In the genomic region with DNA sequence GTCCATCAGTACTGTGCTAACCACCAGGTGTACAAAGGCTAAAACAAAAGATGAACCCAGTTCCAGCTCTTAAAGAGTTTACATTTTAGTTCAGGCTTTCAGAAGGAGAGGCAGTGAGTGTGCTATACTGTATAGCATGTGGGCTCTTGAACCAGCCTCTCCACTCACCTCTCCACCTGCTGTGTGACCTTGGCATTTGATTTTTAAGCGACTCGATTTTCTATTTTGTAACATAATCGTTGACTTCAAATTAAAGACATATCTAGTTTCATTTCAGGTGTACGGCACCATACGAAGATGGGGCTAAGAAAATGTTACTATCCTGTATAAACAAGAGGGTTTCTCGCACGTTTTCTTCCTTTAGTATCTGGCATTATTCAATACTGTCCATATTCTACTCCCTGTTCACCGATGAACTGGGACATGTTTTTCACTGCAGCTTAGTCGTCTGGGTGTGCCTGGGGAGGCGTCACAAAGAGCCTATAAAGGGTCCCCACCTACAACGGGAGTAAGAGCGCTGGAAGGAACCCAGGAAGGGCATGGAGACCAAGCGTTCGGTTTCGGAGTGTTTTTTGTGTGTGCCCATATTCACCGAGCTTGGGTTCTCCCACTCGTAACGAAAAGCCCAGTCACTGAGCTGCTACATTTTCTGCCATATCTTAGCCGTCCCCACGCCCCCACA, we compare ENCODE assay signal across 8 cellular contexts. TPM values are rescaled to one million over a fixed set of nuclear protein-coding genes. Genes with fewer than 3 reads are reported as not detected.
DNase-seq lines count a peak whose midpoint lies in the region; ATAC-seq and TF ChIP-seq lines count a peak whose summit lies in the region.

No MANE protein-coding gene starts in this region.

- H3K4me1 ChIP-seq in left ventricle myocardium inferior = peaks cover 72% of the 10 kb centered on the region
- H3K4me1 ChIP-seq in gastrocnemius medialis = peaks cover 31 to 37% of the 10 kb centered on the region in 2 donors

- ATAC-seq in HG02610 (IDR thresholded peaks at IDR 0.05; ENCODE audit: unreplicated experiment) = peak; percentile 11
- ATAC-seq in activated CD8-positive, alpha-beta T cell treated with anti-CD3 and anti-CD28 coated beads, Interleukin-2, amount 10 ng/mL, durations not matched to agents 7 days and 5 days = peak; percentile 21
- ATAC-seq in gastrocnemius medialis = peak; percentile 45 to 46

- intact Hi-C loops in left ventricle myocardium inferior (cut with micrococcal nuclease) (no loop called here), gastrocnemius medialis (cut with DNase I; ENCODE audit: low total_unique reads) (no loop called here)

- POLR2A ChIA-PET in activated CD8-positive, alpha-beta T cell treated with anti-CD3 and anti-CD28 coated beads, Interleukin-2, amount 10 ng/mL, durations not matched to agents 7 days and 5 days (lab: Charles Lee) = interaction anchor here (1.0 to 2.2 kb wide), 9 partner anchors 8 to 344 kb away, joined by 3 to 33 read pairs (median 5); no protein-coding TSS in a partner anchor

- TF ChIP-seq CTCF in left ventricle myocardium inferior (IDR thresholded peaks at IDR 0.05; ENCODE audit: borderline replicate concordance) = no peak
- no peak for TF ChIP-seq CTCF in gastrocnemius medialis (IDR thresholded peaks at IDR 0.05 in 4 of 5, conservative IDR thresholded peaks at IDR 0.05 in 1 of 5)

- no peaks in the 10 kb centered on the region for H3K27me3 Mint-ChIP-seq in activated CD8-positive, alpha-beta T cell treated with anti-CD3 and anti-CD28 coated beads, Interleukin-2, amount 10 ng/mL, durations not matched to agents 7 days and 5 days (ENCODE audit: low read depth)

- no peaks in the 10 kb centered on the region for H3K9me3 ChIP-seq in left ventricle myocardium inferior (replicated peaks)
- no peaks in the 10 kb centered on the region for H3K9me3 ChIP-seq in gastrocnemius medialis

- H3K27me3 ChIP-seq in left ventricle myocardium inferior (ENCODE audit: low read depth) (no peaks in the 10 kb centered on the region), gastrocnemius medialis (no peaks in the 10 kb centered on the region)

- no peaks in the 10 kb centered on the region for H3K9me3 Mint-ChIP-seq in activated CD8-positive, alpha-beta T cell treated with anti-CD3 and anti-CD28 coated beads, Interleukin-2, amount 10 ng/mL, durations not matched to agents 7 days and 5 days (ENCODE audit: insufficient read depth)

- no peaks in the 10 kb centered on the region for H3K36me3 ChIP-seq in left ventricle myocardium inferior
- H3K36me3 ChIP-seq in gastrocnemius medialis = no peaks in the 10 kb centered on the region

- in situ Hi-C loops in gastrocnemius medialis (cut with MboI; ENCODE audit: low sequenced_read_pairs in 4 of 4) = loop anchor here in 2 of 4 donors (25.0 kb wide), 2 partner anchors 328 to 528 kb away; no protein-coding TSS in a partner anchor

- H3K27ac ChIP-seq in left ventricle myocardium inferior (replicated peaks) = peak overlapping the region; percentile 96
- H3K27ac ChIP-seq in gastrocnemius medialis = peak overlapping the region; percentile 92 to 97 (median 94)

- peak overlapping the region; percentile 90 for H3K4me3 Mint-ChIP-seq in activated CD8-positive, alpha-beta T cell treated with anti-CD3 and anti-CD28 coated beads, Interleukin-2, amount 10 ng/mL, durations not matched to agents 7 days and 5 days

- TF ChIP-seq POLR2A in gastrocnemius medialis (IDR thresholded peaks at IDR 0.05) = no peak

- CTCF ChIA-PET in activated CD8-positive, alpha-beta T cell treated with anti-CD3 and anti-CD28 coated beads, Interleukin-2, amount 10 ng/mL, durations not matched to agents 7 days and 5 days (lab: Charles Lee) = interaction anchor here (0.6 to 1.9 kb wide), 9 partner anchors 8 to 343 kb away, joined by 3 to 19 read pairs (median 3); no protein-coding TSS in a partner anchor

- peak overlapping the region; percentile 96 for H3K27ac Mint-ChIP-seq in activated CD8-positive, alpha-beta T cell treated with anti-CD3 and anti-CD28 coated beads, Interleukin-2, amount 10 ng/mL, durations not matched to agents 7 days and 5 days

- peak overlapping the region; percentile 95 for H3K4me3 ChIP-seq in left ventricle myocardium inferior
- H3K4me3 ChIP-seq in gastrocnemius medialis = peak overlapping the region; percentile 78 to 100 (median 96)

- H3K4me1 Mint-ChIP-seq in activated CD8-positive, alpha-beta T cell treated with anti-CD3 and anti-CD28 coated beads, Interleukin-2, amount 10 ng/mL, durations not matched to agents 7 days and 5 days (ENCODE audit: low read depth) = peaks cover 46% of the 10 kb centered on the region

- peaks cover 40% of the 10 kb centered on the region for H3K36me3 Mint-ChIP-seq in activated CD8-positive, alpha-beta T cell treated with anti-CD3 and anti-CD28 coated beads, Interleukin-2, amount 10 ng/mL, durations not matched to agents 7 days and 5 days (ENCODE audit: low read depth)

- peak; percentile 27 for DNase-seq in SIG-M5 treated with dmso at 0.1 percent for 504 hours (lab: John Stamatoyannopoulos, UW; ENCODE audit: unreplicated experiment)
- no peak for DNase-seq in SIG-M5 (lab: John Stamatoyannopoulos, UW)
- DNase-seq in NCI-H1417 (lab: John Stamatoyannopoulos, UW) = peak in 2 of 3 experiments; percentile 86 to 92
- peak; percentile 41 for DNase-seq in activated CD8-positive, alpha-beta T cell treated with anti-CD3 and anti-CD28 coated beads, Interleukin-2, amount 10 ng/mL, durations not matched to agents 7 days and 5 days
- DNase-seq in left ventricle myocardium inferior = no peak
- DNase-seq in gastrocnemius medialis = no peak
- DNase-seq in GOT3 (lab: John Stamatoyannopoulos, UW) = no peak

RNA-seq across cellular contexts. Expression of a gene that starts 0.8 kb away (rescaled TPM):
- total RNA-seq in activated CD8-positive, alpha-beta T cell treated with anti-CD3 and anti-CD28 coated beads, Interleukin-2, amount 10 ng/mL, durations not matched to agents 7 days and 5 days = 100 to 1,000 TPM; 159 to 160 TPM
- 58.0 TPM for total RNA-seq in left ventricle myocardium inferior
- 10 to 100 TPM; 49.0 to 93.6 (median 50.6) TPM for total RNA-seq in gastrocnemius medialis

Comparison
In these comparisons a context has a peak if more than half of its experiments do, and no peak if none do; other contexts are left out.
1. DNase-seq: peak in SIG-M5 treated with dmso at 0.1 percent for 504 hours (single experiment), NCI-H1417 (2 of 3) and activated CD8-positive, alpha-beta T cell treated with anti-CD3 and anti-CD28 coated beads, Interleukin-2, amount 10 ng/mL, durations not matched to agents 7 days and 5 days (single experiment); none in SIG-M5 (single experiment), left ventricle myocardium inferior (single experiment), gastrocnemius medialis (0 of 2) and GOT3 (single experiment).
2. Peak in every context shown above with its lines, with median percentiles within 50 percentile points of each other: ATAC-seq.